ENCODE assay signal across 1 cellular context in the genomic region with DNA sequence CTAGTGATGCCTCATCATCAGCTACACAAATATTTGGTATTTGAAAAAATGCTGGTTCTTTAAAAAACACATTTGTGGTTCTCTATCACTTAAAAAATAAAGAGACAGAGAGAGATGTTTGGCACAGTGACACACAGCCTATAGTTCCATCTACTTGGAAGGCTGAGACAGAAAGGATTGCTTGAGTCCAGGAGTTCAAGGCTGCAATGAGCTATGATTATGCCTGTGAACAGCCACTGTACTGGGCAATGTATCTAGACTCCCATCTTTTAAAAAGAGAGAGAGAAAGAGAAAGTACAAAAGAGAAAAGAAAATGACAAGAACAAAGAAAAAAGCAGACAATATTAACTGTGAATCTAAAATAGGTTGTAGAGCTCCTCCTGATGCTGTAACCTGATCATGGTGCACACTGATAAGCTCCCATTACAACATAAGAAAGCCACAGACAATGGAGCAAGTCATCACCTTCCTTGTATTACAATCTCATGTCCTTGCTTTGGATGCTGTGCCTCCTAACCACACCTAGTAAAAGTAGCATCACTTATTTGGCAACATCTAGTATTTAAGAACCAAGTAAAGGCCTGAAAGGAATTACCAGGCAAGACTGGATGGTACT.
TF ChIP-seq lines count a peak whose summit lies in the region.

No MANE protein-coding gene starts in this region.

TF ChIP-seq in IMR-90, 13 proteins besides CTCF, POLR2A, EP300 and RAD21:
- peak; percentile 63 for TF ChIP-seq CEBPB (IDR thresholded peaks at IDR 0.05; ENCODE audit: low read depth, low read length)
- TF ChIP-seq, protein P1, sequence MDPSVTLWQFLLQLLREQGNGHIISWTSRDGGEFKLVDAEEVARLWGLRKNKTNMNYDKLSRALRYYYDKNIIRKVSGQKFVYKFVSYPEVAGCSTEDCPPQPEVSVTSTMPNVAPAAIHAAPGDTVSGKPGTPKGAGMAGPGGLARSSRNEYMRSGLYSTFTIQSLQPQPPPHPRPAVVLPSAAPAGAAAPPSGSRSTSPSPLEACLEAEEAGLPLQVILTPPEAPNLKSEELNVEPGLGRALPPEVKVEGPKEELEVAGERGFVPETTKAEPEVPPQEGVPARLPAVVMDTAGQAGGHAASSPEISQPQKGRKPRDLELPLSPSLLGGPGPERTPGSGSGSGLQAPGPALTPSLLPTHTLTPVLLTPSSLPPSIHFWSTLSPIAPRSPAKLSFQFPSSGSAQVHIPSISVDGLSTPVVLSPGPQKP (IDR thresholded peaks at IDR 0.05; ENCODE audit: borderline replicate concordance, low read depth, low read length) = no peak
